In genomic region chr5:150062523-150062922, GRCh38 we compare ENCODE assay signal across 17 cellular contexts. TPM values are rescaled to one million over a fixed set of nuclear protein-coding genes. Genes with fewer than 3 reads are reported as not detected.
DNase-seq lines count a peak whose midpoint lies in the region; ATAC-seq and TF ChIP-seq lines count a peak whose summit lies in the region.
"Had no signal": no experiment of that assay in that cellular context is flagged by ENCODE, and none has a peak within 500 bp of the region (broad histone marks: within the 10 kb centered on the region; RNA-seq: fewer than 3 reads in every experiment).

No MANE protein-coding gene starts in this region.

- no peak overlapping the region for H2AFZ ChIP-seq in IMR-90 (replicated peaks; ENCODE audit: low read length, poor library complexity)

- POLR2A ChIA-PET in IMR-90 (lab: Charles Lee; ENCODE audit: unreplicated experiment), result no interaction called here

- no peak overlapping the region for H4K5ac ChIP-seq in IMR-90 (ENCODE audit: low read depth, low read length)

- peak; percentile 36 for DNase-seq in EH (ENCODE audit: low read depth)
- peak; percentile 52 for DNase-seq in IMR-90
- no peak for DNase-seq in endothelial cell (ENCODE audit: low spot score)
- DNase-seq in progenitor cell of endocrine pancreas (ENCODE audit: low spot score, unreplicated experiment), result no peak
- no peak for DNase-seq in erythroblast (lab: John Stamatoyannopoulos, UW)
- no peak for DNase-seq in NCI-H2107 (lab: John Stamatoyannopoulos, UW)
- DNase-seq: C1 segment of cervical spinal cord; CD4-positive, alpha-beta memory T cell; DMS79; EL; GDM1; KBM-7 had no signal

- H3K36me3 ChIP-seq in IMR-90 (ENCODE audit: control insufficient read depth, insufficient read depth, low read length), result no peaks in the 10 kb centered on the region
- H3K36me3 ChIP-seq: HAP-1 had no signal

- intact Hi-C loops in IMR-90 (cut with micrococcal nuclease), result no loop called here

- peak overlapping the region; percentile 63 for H3K4ac ChIP-seq in IMR-90 (ENCODE audit: low read depth, low read length)

- H3K14ac ChIP-seq in IMR-90 (replicated peaks; ENCODE audit: low read depth, low read length), result peak overlapping the region; percentile 79

- TF ChIP-seq CTCF in IMR-90 (conservative IDR thresholded peaks at IDR 0.05; ENCODE audit: low read depth, low read length) (peak; percentile 13; the same call in 1 of the 2 replicates), endothelial cell (IDR thresholded peaks at IDR 0.05; ENCODE audit: unreplicated experiment) (no peak), progenitor cell of endocrine pancreas (IDR thresholded peaks at IDR 0.05; ENCODE audit: unreplicated experiment) (no peak)

- H2BK15ac ChIP-seq in IMR-90 (ENCODE audit: low read depth, low read length), result peak overlapping the region; percentile 74; the same call in 1 of the 3 replicates

- H3K9me3 ChIP-seq in IMR-90 (ENCODE audit: control insufficient read depth, insufficient read depth, low read length), result no peaks in the 10 kb centered on the region
- H3K9me3 ChIP-seq: HAP-1 had no signal

- H3K9ac ChIP-seq in IMR-90 (ENCODE audit: low read depth, low read length), result no peak overlapping the region

- CTCF ChIA-PET in IMR-90 (lab: Yijun Ruan, JAX), result interaction anchor here (1.0 kb wide), 1 partner anchor 50 kb away, joined by 3 read pairs; no protein-coding TSS in a partner anchor

- H2BK20ac ChIP-seq in IMR-90 (ENCODE audit: low read depth, low read length), result peak overlapping the region; percentile 33; the same call in 1 of the 2 replicates

- no peak overlapping the region for H3K56ac ChIP-seq in IMR-90 (ENCODE audit: extremely low read depth, insufficient read depth, low read length)

- H3K36me3 Mint-ChIP-seq in endothelial cell (ENCODE audit: low read depth, unreplicated experiment) (peaks cover 3% of the 10 kb centered on the region), progenitor cell of endocrine pancreas (ENCODE audit: insufficient read depth) (no peaks in the 10 kb centered on the region)
- H3K36me3 Mint-ChIP-seq: CD4-positive, alpha-beta memory T cell had no signal

- H3K23ac ChIP-seq in IMR-90 (ENCODE audit: low read depth, low read length), result peak overlapping the region; percentile 52; the same call in 1 of the 2 replicates

- H2BK120ac ChIP-seq in IMR-90 (ENCODE audit: low read depth, low read length), result peak overlapping the region; percentile 26; the same call in 1 of the 2 replicates

- peaks cover 38% of the 10 kb centered on the region for H3K4me1 ChIP-seq in IMR-90 (ENCODE audit: control insufficient read depth, insufficient read depth, low read length)
- H3K4me1 ChIP-seq: HAP-1 had no signal

- no peak overlapping the region for H2AK9ac ChIP-seq in IMR-90 (replicated peaks; ENCODE audit: low read depth, low read length, poor library complexity)

- H2AK5ac ChIP-seq in IMR-90 (ENCODE audit: low read depth, low read length), result peak overlapping the region; percentile 76; the same call in 1 of the 2 replicates

- no peak overlapping the region for H4K91ac ChIP-seq in IMR-90 (ENCODE audit: insufficient read depth, low read depth, low read length)

- TF ChIP-seq RAD21 in IMR-90 (IDR thresholded peaks at IDR 0.05; ENCODE audit: low read length), result no peak

- dilution Hi-C loops in IMR-90 (cut with HindIII; ENCODE audit: low sequenced_read_pairs, unreplicated experiment), result no loop called here

- no peak overlapping the region; the same call in 1 of the 2 replicates for H3K4me2 ChIP-seq in IMR-90 (ENCODE audit: low read depth, low read length)

- H3K4me3 Mint-ChIP-seq in endothelial cell (ENCODE audit: unreplicated experiment) (no peak overlapping the region), progenitor cell of endocrine pancreas (ENCODE audit: low read depth) (no peak overlapping the region)
- H3K4me3 Mint-ChIP-seq: CD4-positive, alpha-beta memory T cell had no signal

- no CpG with 5 or more reads among the region's 2 CpGs for WGBS in IMR-90 (ENCODE audit: extremely low coverage in 2 of 2, insufficient read length in 1 of 2), 2 experiments

- H4K8ac ChIP-seq in IMR-90 (ENCODE audit: low read depth in 2 of 2, low read length in 2 of 2), result peak overlapping the region in 1 of 2 experiments; percentile 0; a peak in 1 of 4 replicates

- peaks cover 10% of the 10 kb centered on the region for H3K4me1 Mint-ChIP-seq in endothelial cell (ENCODE audit: unreplicated experiment)
- H3K4me1 Mint-ChIP-seq in progenitor cell of endocrine pancreas (ENCODE audit: low read depth), result no peaks in the 10 kb centered on the region

- H3K27me3 ChIP-seq in IMR-90 (ENCODE audit: control insufficient read depth, insufficient read depth, low read length), result no peaks in the 10 kb centered on the region

- H2BK5ac ChIP-seq in IMR-90 (ENCODE audit: low read depth, low read length, poor library complexity, severe bottlenecking), result no peak overlapping the region

- ATAC-seq in IMR-90 (ENCODE audit: low read depth), result peak; percentile 40
- ATAC-seq in GM19395 (IDR thresholded peaks at IDR 0.05; ENCODE audit: unreplicated experiment), result no peak
- ATAC-seq in HG03108 (IDR thresholded peaks at IDR 0.05; ENCODE audit: unreplicated experiment), result no peak

- H3K79me1 ChIP-seq in IMR-90 (ENCODE audit: low read depth in 1 of 2, low read length in 2 of 2), result no peaks in the 10 kb centered on the region; a peak in 1 of 4 replicates

- H3K9me1 ChIP-seq in IMR-90 (ENCODE audit: insufficient read depth, low read length), result peaks cover 53% of the 10 kb centered on the region

- H3K27ac Mint-ChIP-seq in endothelial cell (ENCODE audit: unreplicated experiment) (peak overlapping the region; percentile 18), progenitor cell of endocrine pancreas (peak overlapping the region; percentile 1)
- H3K27ac Mint-ChIP-seq: CD4-positive, alpha-beta memory T cell had no signal

- H3K27me3 Mint-ChIP-seq in endothelial cell (ENCODE audit: unreplicated experiment) (peaks cover 7% of the 10 kb centered on the region), progenitor cell of endocrine pancreas (peaks cover 16% of the 10 kb centered on the region)

- H3K18ac ChIP-seq in IMR-90 (ENCODE audit: low read depth, low read length), result no peak overlapping the region

- H3K9me3 Mint-ChIP-seq in endothelial cell (ENCODE audit: unreplicated experiment), result no peaks in the 10 kb centered on the region
- H3K9me3 Mint-ChIP-seq in progenitor cell of endocrine pancreas (ENCODE audit: low read depth), result no peaks in the 10 kb centered on the region
- H3K9me3 Mint-ChIP-seq: CD4-positive, alpha-beta memory T cell had no signal

- H4K20me1 ChIP-seq in IMR-90 (ENCODE audit: insufficient read depth, low read length), result no peaks in the 10 kb centered on the region

- H3K27ac ChIP-seq in IMR-90 (ENCODE audit: insufficient read depth, low read length), result no peak overlapping the region

- in situ Hi-C loops in IMR-90 (cut with MboI; ENCODE audit: low sequenced_read_pairs), result no loop called here

- no TSS peak for BruUV-seq in IMR-90 (replicated peaks; lab: Mats Ljungman, UMichigan)

- H3K4me3 ChIP-seq in IMR-90 (ENCODE audit: insufficient read depth, low read depth, low read length), result no peak overlapping the region
- H3K4me3 ChIP-seq: HAP-1 had no signal

- TF ChIP-seq POLR2A in IMR-90 (IDR thresholded peaks at IDR 0.05; ENCODE audit: low read depth, low read length), result no peak
- no peak for TF ChIP-seq POLR2A in erythroblast (IDR thresholded peaks at IDR 0.05; ENCODE audit: low read length)

TF ChIP-seq in IMR-90, 13 proteins besides CTCF, POLR2A, EP300 and RAD21:
- TF ChIP-seq CHD1 (IDR thresholded peaks at IDR 0.05; ENCODE audit: low read depth, low read length) (no peak), MAZ (IDR thresholded peaks at IDR 0.05; ENCODE audit: borderline replicate concordance, low read depth, low read length) (no peak), SMC3 (IDR thresholded peaks at IDR 0.05; ENCODE audit: low read depth, low read length) (no peak), RCOR1 (IDR thresholded peaks at IDR 0.05; ENCODE audit: insufficient replicate concordance, low read length) (no peak), BHLHE40 (IDR thresholded peaks at IDR 0.05; ENCODE audit: low read depth, low read length) (no peak), CEBPB (IDR thresholded peaks at IDR 0.05; ENCODE audit: low read depth, low read length) (no peak), RFX5 (IDR thresholded peaks at IDR 0.05; ENCODE audit: low read depth, low read length) (peak; percentile 72), ELK1 (IDR thresholded peaks at IDR 0.05; ENCODE audit: borderline replicate concordance, low read depth, low read length) (no peak), USF2 (IDR thresholded peaks at IDR 0.05; ENCODE audit: low read depth, low read length) (peak; percentile 41; the same call in 1 of the 2 replicates), NFE2L2 (IDR thresholded peaks at IDR 0.05; ENCODE audit: low read depth, low read length) (no peak)

RNA-seq across cellular contexts. Expression of gene CSF1R, which starts 23.8 kb away (rescaled TPM):
- total RNA-seq in IMR-90 (2012; rRNA removed), result under 0.01 and 0.36 TPM in 2 replicates
- 0.07 and 0.14 TPM in 2 replicates for polyA plus RNA-seq in IMR-90 (2012; rRNA removed)
- 0.03 and 0.08 TPM in 2 replicates for polyA plus RNA-seq in IMR-90 (2012; cell fraction: cytosol; rRNA removed)
- 0.33 and 0.72 TPM in 2 replicates for polyA plus RNA-seq in IMR-90 (2012; cell fraction: nucleus; rRNA removed; ENCODE audit: low replicate concordance)
- 2.7 TPM for total RNA-seq in endothelial cell (ENCODE audit: unreplicated experiment)
- total RNA-seq in progenitor cell of endocrine pancreas, result not detected in 2 replicates
- total RNA-seq: A673, H1 had no signal

Comparison
In these comparisons a context has a peak if more than half of its experiments do, and no peak if none do; other contexts are left out.
1. DNase-seq: peak in EH (single experiment) and IMR-90 (single experiment); none in endothelial cell (single experiment), progenitor cell of endocrine pancreas (single experiment), erythroblast (0 of 2) and NCI-H2107 (single experiment).